Comparison of ENCODE assay signal across 8 cellular contexts in the genomic region with DNA sequence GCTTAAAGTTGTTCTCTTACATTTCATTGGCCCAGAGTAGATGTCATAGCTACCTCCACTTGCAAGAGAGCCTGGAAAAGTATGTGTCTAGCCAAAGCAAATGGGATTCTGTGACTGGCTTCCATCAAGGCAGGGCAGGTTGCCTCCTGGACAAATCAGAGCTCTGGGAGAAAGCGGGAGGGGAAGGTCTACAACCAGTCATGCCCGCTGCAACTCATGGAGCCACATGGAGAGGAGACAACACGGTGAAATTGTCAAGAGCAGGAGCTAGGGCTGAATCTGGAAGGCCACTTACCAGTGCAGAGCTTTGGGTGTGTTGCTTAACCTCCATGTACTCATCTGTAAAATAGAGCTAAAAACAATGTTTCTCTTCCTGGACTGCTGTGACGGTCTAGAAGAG.
"Had no signal": no experiment of that assay in that cellular context is flagged by ENCODE, and none has a peak within 500 bp of the region (broad histone marks: within the 10 kb centered on the region; RNA-seq: fewer than 3 reads in every experiment).

No MANE protein-coding gene starts in this region.

- H3K4me3 ChIP-seq: GM12878 had no signal

- DNase-seq: GDM1, GF-D8 had no signal

- ATAC-seq: GM12878 had no signal

- FAIRE-seq: G401.6, GM12878, GM12891, GM12892, GM18507, GM19239 had no signal
